1 cellular context compared by ENCODE assay signal in genomic region chr17:15341385-15341849, GRCh38.
A peak's percentile ranks its signal among the peaks of the same experiment; 100 is the strongest.
TF ChIP-seq lines count a peak whose summit lies in the region.

Gene TEKT3 (minus strand): TSS chr17:15341597. CDS start chr17:15331585, 10,012 bp downstream.

TF ChIP-seq in K562, 482 proteins besides CTCF, POLR2A, EP300 and RAD21 (continued from another document and continues in another):
- TF ChIP-seq MCM7 (IDR thresholded peaks at IDR 0.05) (no peak), ZNF512 (tag; IDR thresholded peaks at IDR 0.05) (no peak), ATF7 (IDR thresholded peaks at IDR 0.05) (no peak), SIX5 (IDR thresholded peaks at IDR 0.05; ENCODE audit: borderline replicate concordance in 1 of 2, insufficient read depth in 1 of 2, low read depth in 1 of 2, low read length in 2 of 2) (no peak), ARID3A (IDR thresholded peaks at IDR 0.05; ENCODE audit: borderline replicate concordance, low read depth, low read length) (no peak), RBM25 (IDR thresholded peaks at IDR 0.05; ENCODE audit: low read depth, low read length, severe bottlenecking) (peak; percentile 8), FOS (IDR thresholded peaks at IDR 0.05; ENCODE audit: extremely low read depth, insufficient read length) (peak; percentile 41), RNF2 (IDR thresholded peaks at IDR 0.05) (no peak), C11orf30 (IDR thresholded peaks at IDR 0.05; ENCODE audit: low read depth) (no peak), SAFB (IDR thresholded peaks at IDR 0.05; ENCODE audit: borderline replicate concordance, low read depth, low read length) (no peak), RFX1 (IDR thresholded peaks at IDR 0.05) (peak; percentile 83), ZNF146 (CRISPR knock-in tag; IDR thresholded peaks at IDR 0.05; ENCODE audit: unreplicated experiment) (no peak), ZNF644 (tag; IDR thresholded peaks at IDR 0.05; ENCODE audit: low read depth) (no peak), PKNOX1 (IDR thresholded peaks at IDR 0.05) (peak; percentile 71), PHB2 (IDR thresholded peaks at IDR 0.05; ENCODE audit: low read depth) (no peak), ZNF12 (CRISPR knock-in tag; IDR thresholded peaks at IDR 0.05) (no peak), NFXL1 (CRISPR knock-in tag; IDR thresholded peaks at IDR 0.05) (no peak), ZNF717 (CRISPR knock-in tag; IDR thresholded peaks at IDR 0.05) (no peak), ATF1 (CRISPR knock-in tag; IDR thresholded peaks at IDR 0.05) (no peak), ATF1 (tag; IDR thresholded peaks at IDR 0.05) (peak; percentile 75), ZNF445 (CRISPR knock-in tag; IDR thresholded peaks at IDR 0.05; ENCODE audit: low read depth) (no peak), ERF (CRISPR knock-in tag; IDR thresholded peaks at IDR 0.05) (no peak), KDM1A (IDR thresholded peaks at IDR 0.05) (no peak), TEAD4 (IDR thresholded peaks at IDR 0.05; ENCODE audit: low read length) (no peak), TEAD4 (CRISPR knock-in tag; IDR thresholded peaks at IDR 0.05; ENCODE audit: borderline replicate concordance) (no peak), SPI1 (IDR thresholded peaks at IDR 0.05; ENCODE audit: borderline replicate concordance, low read depth, low read length) (no peak), SRF (CRISPR knock-in tag; IDR thresholded peaks at IDR 0.05) (no peak), ZNF3 (CRISPR knock-in tag; IDR thresholded peaks at IDR 0.05) (no peak), HIVEP1 (CRISPR knock-in tag; IDR thresholded peaks at IDR 0.05) (no peak), HNRNPK (IDR thresholded peaks at IDR 0.05; ENCODE audit: low read depth, low read length, poor library complexity, severe bottlenecking) (no peak), PRPF4 (IDR thresholded peaks at IDR 0.05; ENCODE audit: insufficient read depth, low read depth, low read length, poor library complexity, severe bottlenecking) (no peak), JUNB (CRISPR knock-in tag; conservative IDR thresholded peaks at IDR 0.05) (no peak), NUFIP1 (IDR thresholded peaks at IDR 0.05; ENCODE audit: partially characterized antibody) (no peak), NCOA2 (IDR thresholded peaks at IDR 0.05; ENCODE audit: partially characterized antibody in 2 of 2) (no peak), KLF1 (tag; IDR thresholded peaks at IDR 0.05) (no peak), MTA1 (IDR thresholded peaks at IDR 0.05; ENCODE audit: borderline replicate concordance) (no peak), MGA (IDR thresholded peaks at IDR 0.05) (peak; percentile 17; the same call in 1 of the 2 replicates), VEZF1 (CRISPR knock-in tag; IDR thresholded peaks at IDR 0.05) (peak; percentile 13; the same call in 1 of the 2 replicates), KAT8 (IDR thresholded peaks at IDR 0.05; ENCODE audit: low read depth) (no peak), E2F6 (IDR thresholded peaks at IDR 0.05; ENCODE audit: borderline replicate concordance in 1 of 2, extremely low read depth in 1 of 2, insufficient read depth in 1 of 2, insufficient read length in 1 of 2, low read depth in 1 of 2, low read length in 1 of 2, poor library complexity in 1 of 2, severe bottlenecking in 1 of 2) (peak; percentile 19 to 46), ZNF79 (CRISPR knock-in tag; IDR thresholded peaks at IDR 0.05; ENCODE audit: low read depth) (no peak), ZBTB43 (CRISPR knock-in tag; IDR thresholded peaks at IDR 0.05) (no peak), YBX1 (IDR thresholded peaks at IDR 0.05) (no peak), E4F1 (CRISPR knock-in tag; IDR thresholded peaks at IDR 0.05; ENCODE audit: borderline replicate concordance) (no peak)
